ENCODE assay signal across 23 cellular contexts in the genomic region with DNA sequence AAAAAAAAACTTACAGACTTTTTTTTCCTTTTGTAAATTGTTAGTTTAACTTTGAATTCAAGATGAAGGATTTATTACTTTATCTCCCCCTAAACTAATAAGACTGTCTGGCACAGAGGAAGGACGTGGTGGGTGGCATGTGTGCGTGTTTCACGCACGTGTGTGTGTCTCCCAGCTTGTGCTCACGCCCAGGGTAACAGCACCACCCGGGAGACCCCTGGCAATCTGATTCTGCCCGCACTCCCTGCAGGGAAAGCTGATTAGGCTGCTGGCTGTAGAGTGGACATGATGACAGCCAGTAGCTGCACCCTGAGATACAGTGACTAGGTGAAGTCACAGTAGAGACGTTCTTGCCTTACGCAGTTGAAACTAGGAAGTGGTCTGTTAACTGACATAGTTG. TPM values are rescaled to one million over a fixed set of nuclear protein-coding genes. Genes with fewer than 3 reads are reported as not detected.
DNase-seq lines count a peak whose midpoint lies in the region; ATAC-seq and TF ChIP-seq lines count a peak whose summit lies in the region.
"Had no signal": no experiment of that assay in that cellular context is flagged by ENCODE, and none has a peak within 500 bp of the region (broad histone marks: within the 10 kb centered on the region; RNA-seq: fewer than 3 reads in every experiment).

No MANE protein-coding gene starts in this region.

- TF ChIP-seq CTCF in left ventricle myocardium inferior (IDR thresholded peaks at IDR 0.05; ENCODE audit: borderline replicate concordance) = no peak
- TF ChIP-seq CTCF in RWPE2 (IDR thresholded peaks at IDR 0.05; ENCODE audit: poor library complexity, severe bottlenecking) = no peak

- H3K27ac ChIP-seq in left ventricle myocardium inferior (replicated peaks) (no peak overlapping the region), RWPE2 (ENCODE audit: poor library complexity, severe bottlenecking) (no peak overlapping the region)
- H3K27ac ChIP-seq: C4-2B had no signal

- intact Hi-C loops in left cardiac atrium (cut with DNase I) = no loop called here
- intact Hi-C loops in left ventricle myocardium inferior (cut with micrococcal nuclease) = no loop called here
- intact Hi-C loops in posterior vena cava (cut with DNase I) = no loop called here

- H3K9me3 ChIP-seq in left ventricle myocardium inferior (replicated peaks) = no peaks in the 10 kb centered on the region
- H3K9me3 ChIP-seq in RWPE2 (ENCODE audit: severe bottlenecking) = no peaks in the 10 kb centered on the region

- H3K4me3 ChIP-seq in left ventricle myocardium inferior (no peak overlapping the region), RWPE2 (ENCODE audit: severe bottlenecking) (no peak overlapping the region)

- peaks cover 90% of the 10 kb centered on the region for H3K36me3 ChIP-seq in left ventricle myocardium inferior
- peaks cover 50% of the 10 kb centered on the region for H3K36me3 ChIP-seq in RWPE2 (ENCODE audit: low read depth)

- ATAC-seq in left cardiac atrium (peak in 1 of 2 donors; percentile 14), RWPE2 (ENCODE audit: low read depth) (no peak), HG03432 (IDR thresholded peaks at IDR 0.05; ENCODE audit: unreplicated experiment) (no peak)
- ATAC-seq: HCT116 had no signal

- H3K4me1 ChIP-seq in left ventricle myocardium inferior = peaks cover 23% of the 10 kb centered on the region
- H3K4me1 ChIP-seq in RWPE2 (ENCODE audit: insufficient read depth, poor library complexity, severe bottlenecking) = no peaks in the 10 kb centered on the region

- DNase-seq in left cardiac atrium = peak; percentile 4
- DNase-seq in left ventricle myocardium inferior = no peak
- peak; percentile 33 for DNase-seq in RWPE2 (ENCODE audit: low spot score)
- peak; percentile 30 for DNase-seq in posterior vena cava (ENCODE audit: low spot score)
- no peak for DNase-seq in germinal center (ENCODE audit: low spot score)
- DNase-seq in globus pallidus (ENCODE audit: low spot score) = no peak
- DNase-seq: AML-193; Calu3; CD8-positive, alpha-beta memory T cell; DMS153; GDM1; GOT3; NCI-H1417; NCI-H1694 treated with DMSO at 0.1 percent for 48 hours; NCI-H2081 treated with DMSO at 0.1 percent for 48 hours; NCI-H2171 treated with DMSO at 0.1 percent for 48 hours; NCI-H524 treated with DMSO at 0.1 percent for 48 hours; NCI-H82; OCI-M1; SHP77 had no signal

- no peaks in the 10 kb centered on the region for H3K27me3 ChIP-seq in left ventricle myocardium inferior (ENCODE audit: low read depth)
- no peaks in the 10 kb centered on the region for H3K27me3 ChIP-seq in RWPE2 (ENCODE audit: insufficient read depth, poor library complexity, severe bottlenecking)

RNA-seq across cellular contexts. Expression of a gene that starts 25.3 kb away (rescaled TPM):
- 10 to 100 TPM; 54.6 to 58.9 TPM for total RNA-seq in left cardiac atrium
- total RNA-seq in left ventricle myocardium inferior = 46.2 TPM
- 10 to 100 TPM; 37.2 to 38.7 TPM for total RNA-seq in posterior vena cava

Comparison
In these comparisons a context has a peak if more than half of its experiments do, and no peak if none do; other contexts are left out.
1. DNase-seq: peak in left cardiac atrium (single experiment), RWPE2 (single experiment) and posterior vena cava (single experiment); none in left ventricle myocardium inferior (single experiment), germinal center (single experiment) and globus pallidus (single experiment).